In genomic region chr2:72923833-72924352, GRCh38 we compare ENCODE assay signal across 10 cellular contexts. TPM values are rescaled to one million over a fixed set of nuclear protein-coding genes. Genes with fewer than 3 reads are reported as not detected.
A peak's percentile ranks its signal among the peaks of the same experiment; 100 is the strongest.
DNase-seq lines count a peak whose midpoint lies in the region; ATAC-seq and TF ChIP-seq lines count a peak whose summit lies in the region.
"Had no signal": no experiment of that assay in that cellular context is flagged by ENCODE, and none has a peak within 500 bp of the region (broad histone marks: within the 10 kb centered on the region; RNA-seq: fewer than 3 reads in every experiment).

No MANE protein-coding gene starts in this region.

- peak; percentile 3 for DNase-seq in HuH-7.5 (ENCODE audit: low spot score)
- peak; percentile 9 for DNase-seq in progenitor cell of endocrine pancreas (ENCODE audit: low spot score, unreplicated experiment)
- no peak for DNase-seq in DMS114 treated with DMSO at 0.1 percent for 48 hours (lab: John Stamatoyannopoulos, UW; ENCODE audit: unreplicated experiment)
- DNase-seq in NOMO-1 treated with dmso at 0.1 percent for 144 hours (lab: John Stamatoyannopoulos, UW; ENCODE audit: unreplicated experiment) = no peak
- DNase-seq: DMS 273 treated with DMSO at 0.1 percent for 48 hours, NCI-H2171 treated with DMSO at 0.1 percent for 48 hours, T1000 had no signal

- peaks cover 5% of the 10 kb centered on the region; the same call in 1 of the 2 replicates for H3K4me1 ChIP-seq in ES-I3 (ENCODE audit: insufficient read depth, low read length)

- no peaks in the 10 kb centered on the region for H3K9me3 ChIP-seq in ES-I3 (ENCODE audit: control insufficient read depth, insufficient read depth, low read length)

- no peak for TF ChIP-seq CTCF in progenitor cell of endocrine pancreas (IDR thresholded peaks at IDR 0.05; ENCODE audit: unreplicated experiment)

- peak overlapping the region; percentile 8 for H3K4me3 ChIP-seq in iPS-11a (ENCODE audit: low read depth, low read length)

- no peak overlapping the region for H3K4me3 Mint-ChIP-seq in progenitor cell of endocrine pancreas (ENCODE audit: low read depth)

- no peak for ATAC-seq in GM21390 (IDR thresholded peaks at IDR 0.05; ENCODE audit: unreplicated experiment)

- peaks cover 1% of the 10 kb centered on the region for H3K4me1 Mint-ChIP-seq in progenitor cell of endocrine pancreas (ENCODE audit: low read depth)

- H3K27me3 Mint-ChIP-seq in progenitor cell of endocrine pancreas = peaks cover 52% of the 10 kb centered on the region

- H3K36me3 ChIP-seq in ES-I3 (ENCODE audit: insufficient read depth, low read length) = no peaks in the 10 kb centered on the region

- H3K36me3 Mint-ChIP-seq in progenitor cell of endocrine pancreas (ENCODE audit: insufficient read depth) = no peaks in the 10 kb centered on the region

- no peaks in the 10 kb centered on the region for H3K9me3 Mint-ChIP-seq in progenitor cell of endocrine pancreas (ENCODE audit: low read depth)

- peak overlapping the region; percentile 46; the same call in 1 of the 2 replicates for H3K9ac ChIP-seq in ES-I3 (ENCODE audit: low read depth, low read length)

- no peak overlapping the region for H3K27ac Mint-ChIP-seq in progenitor cell of endocrine pancreas

RNA-seq across cellular contexts. Expression of gene EMX1, which starts 6.6 kb away (rescaled TPM):
- 0.69 and 0.71 TPM in 2 replicates for total RNA-seq in progenitor cell of endocrine pancreas

RNA-seq across cellular contexts. Expression of gene SPR, which starts 36.7 kb away (rescaled TPM):
- total RNA-seq in progenitor cell of endocrine pancreas = 24.2 and 25.5 TPM in 2 replicates

Comparison
In these comparisons a context has a peak if more than half of its experiments do, and no peak if none do; other contexts are left out.
1. DNase-seq: peak in HuH-7.5 (single experiment) and progenitor cell of endocrine pancreas (single experiment); none in DMS114 treated with DMSO at 0.1 percent for 48 hours (single experiment) and NOMO-1 treated with dmso at 0.1 percent for 144 hours (single experiment).